ENCODE assay signal across 37 cellular contexts in the genomic region with DNA sequence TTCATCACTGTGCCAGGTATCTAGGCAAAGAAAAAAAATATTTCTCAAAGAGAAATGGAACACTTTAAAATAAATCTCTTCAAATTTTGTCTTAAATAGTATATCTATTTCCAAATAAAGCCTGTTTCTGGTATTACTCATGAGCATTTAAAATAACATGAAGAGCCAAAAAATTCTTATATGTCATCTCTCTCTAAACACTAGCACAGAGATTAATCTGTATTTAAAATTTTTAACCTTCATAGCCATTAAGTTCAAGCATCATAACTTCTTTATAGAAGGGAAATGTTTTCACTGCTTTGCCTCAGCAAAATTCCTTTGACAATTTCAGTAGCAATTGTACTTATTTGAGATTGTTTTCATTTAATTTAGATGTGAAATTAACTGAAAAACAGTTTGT. TPM values are rescaled to one million over a fixed set of nuclear protein-coding genes. Genes with fewer than 3 reads are reported as not detected.
"Had no signal": no experiment of that assay in that cellular context is flagged by ENCODE, and none has a peak within 500 bp of the region (broad histone marks: within the 10 kb centered on the region; RNA-seq: fewer than 3 reads in every experiment).

No MANE protein-coding gene starts in this region.

- H3K4me3 Mint-ChIP-seq: activated naive CD4-positive, alpha-beta T cell treated with anti-CD3 and anti-CD28 coated beads for 36 hours; activated naive CD4-positive, alpha-beta T cell treated with anti-CD3 and anti-CD28 coated beads, Interleukin-2, amount 10 ng/mL, durations not matched to agents 7 days and 5 days; activated naive CD4-positive, alpha-beta T cell treated with anti-CD3 and anti-CD28 coated beads, Interleukin-2, amount 50 U/mL, for 24 hours; activated naive CD8-positive, alpha-beta T cell; activated naive CD8-positive, alpha-beta T cell treated with anti-CD3 and anti-CD28 coated beads for 36 hours; activated naive CD8-positive, alpha-beta T cell treated with anti-CD3 and anti-CD28 coated beads, Interleukin-2, amount 10 ng/mL, durations not matched to agents 7 days and 5 days; activated naive CD8-positive, alpha-beta T cell treated with anti-CD3 and anti-CD28 coated beads, Interleukin-2, amount 50 U/mL, for 24 hours; activated T-cell treated with anti-CD3 and anti-CD28 coated beads, Interleukin-2, amount 50 U/mL, for 24 hours; activated T-cell treated with anti-CD3 and anti-CD28 coated beads, Interleukin-2, amount 50 U/mL, for 4 hours; activated T-cell treated with anti-CD3 and anti-CD28 coated beads, Interleukin-2, amount 50 U/mL, for 72 hours; activated T-helper 1 cell treated with anti-CD3 and anti-CD28 coated beads, Interleukin-12 subunit alpha, Interleukin-12 subunit beta, Interleukin-2, Interleukin-4 antibody, amounts not matched to agents 30 ng/mL and 10 ng/mL and 1 ng/mL, durations not matched to agents 14 hours and 24 hours and 36 hours; activated T-helper 17 cell treated with anti-CD3 and anti-CD28 coated beads, Interleukin-2, amount 50 U/mL, for 72 hours; brain; central memory CD8-positive, alpha-beta T cell had no signal

- H3K9me3 Mint-ChIP-seq: activated naive CD4-positive, alpha-beta T cell treated with anti-CD3 and anti-CD28 coated beads, Interleukin-2, amount 10 ng/mL, durations not matched to agents 7 days and 5 days; activated naive CD4-positive, alpha-beta T cell treated with anti-CD3 and anti-CD28 coated beads, Interleukin-2, amount 50 U/mL, for 24 hours; activated naive CD4-positive, alpha-beta T cell treated with anti-CD3 and anti-CD28 coated beads, Interleukin-2, amount 50 U/mL, for 72 hours; activated naive CD8-positive, alpha-beta T cell treated with anti-CD3 and anti-CD28 coated beads, Interleukin-2, amount 50 U/mL, for 24 hours; activated T-cell treated with anti-CD3 and anti-CD28 coated beads, Interleukin-2, amount 50 U/mL, for 24 hours; activated T-cell treated with anti-CD3 and anti-CD28 coated beads, Interleukin-2, amount 50 U/mL, for 4 hours; activated T-cell treated with anti-CD3 and anti-CD28 coated beads, Interleukin-2, amount 50 U/mL, for 72 hours; activated T-helper 1 cell treated with anti-CD3 and anti-CD28 coated beads, Interleukin-12 subunit alpha, Interleukin-12 subunit beta, Interleukin-2, Interleukin-4 antibody, amounts not matched to agents 30 ng/mL and 10 ng/mL and 1 ng/mL, durations not matched to agents 14 hours and 24 hours and 36 hours; activated T-helper 17 cell treated with anti-CD3 and anti-CD28 coated beads, Interleukin-2, amount 50 U/mL, for 72 hours; activated T-helper 2 cell treated with anti-CD3 and anti-CD28 coated beads, Interferon-gamma antibody, Interleukin-2, Interleukin-4, amounts not matched to agents 10 μg/mL and 5 μg/mL and 100 μg/mL, durations not matched to agents 14 hours and 24 hours and 36 hours; central memory CD8-positive, alpha-beta T cell had no signal

- H3K4me3 ChIP-seq: adrenal gland, ascending aorta, body of pancreas, breast epithelium, cardiac muscle cell had no signal

- ATAC-seq: activated naive CD4-positive, alpha-beta T cell treated with anti-CD3 and anti-CD28 coated beads, Interleukin-2, amount 50 U/mL, for 72 hours; activated naive CD8-positive, alpha-beta T cell treated with anti-CD3 and anti-CD28 coated beads, Interleukin-2, amount 50 U/mL, for 24 hours; activated T-cell treated with anti-CD3 and anti-CD28 coated beads, Interleukin-2, amount 50 U/mL, for 4 hours; activated T-cell treated with anti-CD3 and anti-CD28 coated beads, Interleukin-2, amount 50 U/mL, for 72 hours; activated T-helper 17 cell treated with anti-CD3 and anti-CD28 coated beads, Interleukin-2, amount 50 U/mL, for 72 hours; body of pancreas had no signal

- H3K4me1 ChIP-seq: ascending aorta, breast epithelium had no signal

- H3K9me3 ChIP-seq: adrenal gland, ascending aorta, body of pancreas, breast epithelium had no signal

- H3K27me3 Mint-ChIP-seq: activated naive CD4-positive, alpha-beta T cell treated with anti-CD3 and anti-CD28 coated beads, Interleukin-2, amount 50 U/mL, for 24 hours; activated naive CD8-positive, alpha-beta T cell; activated naive CD8-positive, alpha-beta T cell treated with anti-CD3 and anti-CD28 coated beads, Interleukin-2, amount 10 ng/mL, durations not matched to agents 7 days and 5 days; activated naive CD8-positive, alpha-beta T cell treated with anti-CD3 and anti-CD28 coated beads, Interleukin-2, amount 50 U/mL, for 24 hours; activated T-helper 17 cell treated with anti-CD3 and anti-CD28 coated beads, Interleukin-2, amount 50 U/mL, for 72 hours; central memory CD8-positive, alpha-beta T cell had no signal

- H3K27ac Mint-ChIP-seq: activated naive CD4-positive, alpha-beta T cell treated with anti-CD3 and anti-CD28 coated beads for 36 hours; activated naive CD4-positive, alpha-beta T cell treated with anti-CD3 and anti-CD28 coated beads, Interleukin-2, amount 10 ng/mL, durations not matched to agents 7 days and 5 days; activated naive CD4-positive, alpha-beta T cell treated with anti-CD3 and anti-CD28 coated beads, Interleukin-2, amount 50 U/mL, for 24 hours; activated naive CD8-positive, alpha-beta T cell; activated naive CD8-positive, alpha-beta T cell treated with anti-CD3 and anti-CD28 coated beads for 36 hours; activated naive CD8-positive, alpha-beta T cell treated with anti-CD3 and anti-CD28 coated beads, Interleukin-2, amount 10 ng/mL, durations not matched to agents 7 days and 5 days; activated naive CD8-positive, alpha-beta T cell treated with anti-CD3 and anti-CD28 coated beads, Interleukin-2, amount 50 U/mL, for 24 hours; activated T-cell treated with anti-CD3 and anti-CD28 coated beads, Interleukin-2, amount 50 U/mL, for 24 hours; activated T-cell treated with anti-CD3 and anti-CD28 coated beads, Interleukin-2, amount 50 U/mL, for 72 hours; activated T-helper 1 cell treated with anti-CD3 and anti-CD28 coated beads, Interleukin-12 subunit alpha, Interleukin-12 subunit beta, Interleukin-2, Interleukin-4 antibody, amounts not matched to agents 30 ng/mL and 10 ng/mL and 1 ng/mL, durations not matched to agents 14 hours and 24 hours and 36 hours; activated T-helper 17 cell treated with anti-CD3 and anti-CD28 coated beads, Interleukin-2, amount 50 U/mL, for 72 hours; activated T-helper 2 cell treated with anti-CD3 and anti-CD28 coated beads, Interferon-gamma antibody, Interleukin-2, Interleukin-4, amounts not matched to agents 10 μg/mL and 5 μg/mL and 100 μg/mL, durations not matched to agents 14 hours and 24 hours and 36 hours; brain had no signal

- DNase-seq: activated effector memory CD4-positive, alpha-beta T cell treated with anti-CD3 and anti-CD28 coated beads, Interleukin-2, amount 50 U/mL, for 16 hours; activated effector memory CD4-positive, alpha-beta T cell treated with Interleukin-2 at 50 U/mL for 16 hours; activated gamma-delta T cell; activated gamma-delta T cell treated with Interleukin-2 at 50 U/mL for 16 hours; activated naive CD4-positive, alpha-beta T cell; activated naive CD4-positive, alpha-beta T cell treated with anti-CD3 and anti-CD28 coated beads for 36 hours; activated naive CD4-positive, alpha-beta T cell treated with anti-CD3 and anti-CD28 coated beads, Interleukin-2, amount 10 ng/mL, durations not matched to agents 7 days and 5 days; activated naive CD4-positive, alpha-beta T cell treated with anti-CD3 and anti-CD28 coated beads, Interleukin-2, amount 50 U/mL, for 16 hours; activated naive CD4-positive, alpha-beta T cell treated with Interleukin-2 at 50 U/mL for 16 hours; activated naive CD8-positive, alpha-beta T cell treated with anti-CD3 and anti-CD28 coated beads for 36 hours; activated naive CD8-positive, alpha-beta T cell treated with anti-CD3 and anti-CD28 coated beads, Interleukin-2, amount 10 ng/mL, durations not matched to agents 7 days and 5 days; activated naive CD8-positive, alpha-beta T cell treated with anti-CD3 and anti-CD28 coated beads, Interleukin-2, amount 50 U/mL, for 24 hours; activated T-cell treated with anti-CD3 and anti-CD28 coated beads, Interleukin-2, amount 50 U/mL, for 24 hours; activated T-cell treated with anti-CD3 and anti-CD28 coated beads, Interleukin-2, amount 50 U/mL, for 4 hours; activated T-cell treated with anti-CD3 and anti-CD28 coated beads, Interleukin-2, amount 50 U/mL, for 48 hours; activated T-cell treated with anti-CD3 and anti-CD28 coated beads, Interleukin-2, amount 50 U/mL, for 72 hours; adrenal gland; amniotic stem cell; amygdala; anterior cingulate cortex; aorta; body of pancreas; brain microvascular endothelial cell; caudate nucleus; central memory CD4-positive, alpha-beta T cell; cerebellar nuclear complex had no signal

- H3K27me3 ChIP-seq: adrenal gland, ascending aorta, body of pancreas, brain microvascular endothelial cell, breast epithelium, cardiac muscle cell had no signal

- H3K27ac ChIP-seq: adrenal gland, ascending aorta, body of pancreas, brain microvascular endothelial cell, breast epithelium, cardiac muscle cell had no signal

- H3K36me3 ChIP-seq: adrenal gland, breast epithelium had no signal

RNA-seq across cellular contexts. Expression of a gene that starts 5.1 kb away (rescaled TPM):
- total RNA-seq: activated naive CD8-positive, alpha-beta T cell treated with anti-CD3 and anti-CD28 coated beads for 36 hours; activated T-cell treated with anti-CD3 and anti-CD28 coated beads, Interleukin-2, amount 50 U/mL, for 4 hours; activated T-helper 1 cell treated with anti-CD3 and anti-CD28 coated beads, Interleukin-12 subunit alpha, Interleukin-12 subunit beta, Interleukin-2, Interleukin-4 antibody, amounts not matched to agents 30 ng/mL and 10 ng/mL and 1 ng/mL, durations not matched to agents 14 hours and 24 hours and 36 hours; ascending aorta had no signal
